9 cellular contexts compared by ENCODE assay signal in genomic region chr1:59947047-59947938, GRCh38. TPM values are rescaled to one million over a fixed set of nuclear protein-coding genes. Genes with fewer than 3 reads are reported as not detected.
DNase-seq lines count a peak whose midpoint lies in the region; ATAC-seq and TF ChIP-seq lines count a peak whose summit lies in the region.
"Had no signal": no experiment of that assay in that cellular context is flagged by ENCODE, and none has a peak within 500 bp of the region (broad histone marks: within the 10 kb centered on the region; RNA-seq: fewer than 3 reads in every experiment).

No MANE protein-coding gene starts in this region.

- H3K27ac Mint-ChIP-seq in nephron = no peak overlapping the region
- H3K27ac Mint-ChIP-seq: activated naive CD4-positive, alpha-beta T cell treated with anti-CD3 and anti-CD28 coated beads, Interleukin-2, amount 50 U/mL, for 24 hours had no signal

- H3K4me3 ChIP-seq in fibroblast of lung (replicated peaks in 1 of 4; ENCODE audit: control extremely low read depth in 1 of 4, insufficient read depth in 1 of 4, low read depth in 3 of 4, low read length in 4 of 4) (no peak overlapping the region), upper lobe of right lung (no peak overlapping the region)

- no peaks in the 10 kb centered on the region for H3K36me3 Mint-ChIP-seq in nephron (ENCODE audit: low read depth)
- H3K36me3 Mint-ChIP-seq: activated naive CD4-positive, alpha-beta T cell treated with anti-CD3 and anti-CD28 coated beads, Interleukin-2, amount 50 U/mL, for 24 hours had no signal

- no peak overlapping the region for H3K4me2 ChIP-seq in fibroblast of lung (ENCODE audit: extremely low read depth, insufficient read depth, low read length)

- H3K4me1 ChIP-seq in fibroblast of lung (ENCODE audit: control insufficient read depth, extremely low read depth, insufficient read depth, low read length) (peaks cover 3% of the 10 kb centered on the region), upper lobe of right lung (no peaks in the 10 kb centered on the region)

- H3K9me3 ChIP-seq in fibroblast of lung (ENCODE audit: control insufficient read depth, insufficient read depth, low read depth, low read length) = no peaks in the 10 kb centered on the region
- no peaks in the 10 kb centered on the region for H3K9me3 ChIP-seq in upper lobe of right lung

- H3K9me3 Mint-ChIP-seq in nephron = no peaks in the 10 kb centered on the region
- H3K9me3 Mint-ChIP-seq: activated naive CD4-positive, alpha-beta T cell treated with anti-CD3 and anti-CD28 coated beads, Interleukin-2, amount 50 U/mL, for 24 hours had no signal

- peak; percentile 57 for DNase-seq in DMS114 treated with DMSO at 0.1 percent for 48 hours (lab: John Stamatoyannopoulos, UW; ENCODE audit: unreplicated experiment)
- DNase-seq in NCI-H82 treated with DMSO at 0.1 percent for 48 hours (lab: John Stamatoyannopoulos, UW; ENCODE audit: unreplicated experiment) = peak; percentile 18
- peak; percentile 42 for DNase-seq in activated CD8-positive, alpha-beta memory T cell treated with anti-CD3 and anti-CD28 coated beads, Interleukin-2, amount 50 U/mL, for 4 hours
- DNase-seq in fibroblast of lung (ENCODE audit: low read depth in 2 of 2) = peak; percentile 50 to 75
- DNase-seq in upper lobe of right lung = no peak

- peak; percentile 95 to 99 for TF ChIP-seq CTCF in fibroblast of lung (conservative IDR thresholded peaks at IDR 0.05 in 1 of 2, IDR thresholded peaks at IDR 0.05 in 1 of 2; ENCODE audit: low read depth in 1 of 2, low read length in 2 of 2)
- TF ChIP-seq CTCF in nephron (IDR thresholded peaks at IDR 0.05; ENCODE audit: unreplicated experiment in 3 of 3) = peak; percentile 89 to 96 (median 92)
- peak; percentile 91 for TF ChIP-seq CTCF in upper lobe of right lung (IDR thresholded peaks at IDR 0.05)

- H3K79me2 ChIP-seq in fibroblast of lung (ENCODE audit: control insufficient read depth, insufficient read depth, low read length) = no peaks in the 10 kb centered on the region

- no peak overlapping the region for H3K9ac ChIP-seq in fibroblast of lung (ENCODE audit: insufficient read depth, low read length)

- no peaks in the 10 kb centered on the region for H3K4me1 Mint-ChIP-seq in nephron
- H3K4me1 Mint-ChIP-seq: activated naive CD4-positive, alpha-beta T cell treated with anti-CD3 and anti-CD28 coated beads, Interleukin-2, amount 50 U/mL, for 24 hours had no signal

- intact Hi-C loops in upper lobe of right lung (cut with DNase I) = no loop called here

- H3K27me3 ChIP-seq in fibroblast of lung (ENCODE audit: control insufficient read depth, insufficient read depth, low read length) = no peaks in the 10 kb centered on the region
- H3K27me3 ChIP-seq in upper lobe of right lung = peaks cover 5% of the 10 kb centered on the region

- no peaks in the 10 kb centered on the region for H4K20me1 ChIP-seq in fibroblast of lung (ENCODE audit: control insufficient read depth, extremely low read depth, insufficient read depth, low read length)

- no peaks in the 10 kb centered on the region for H3K36me3 ChIP-seq in fibroblast of lung (ENCODE audit: control insufficient read depth, insufficient read depth, low read length)
- no peaks in the 10 kb centered on the region for H3K36me3 ChIP-seq in upper lobe of right lung

- H3K27ac ChIP-seq in fibroblast of lung (ENCODE audit: insufficient read depth, low read length) = no peak overlapping the region
- no peak overlapping the region for H3K27ac ChIP-seq in upper lobe of right lung

- no peak overlapping the region for H2AFZ ChIP-seq in fibroblast of lung (ENCODE audit: low read length)

- H3K4me3 Mint-ChIP-seq in nephron = no peak overlapping the region
- H3K4me3 Mint-ChIP-seq: activated naive CD4-positive, alpha-beta T cell treated with anti-CD3 and anti-CD28 coated beads, Interleukin-2, amount 50 U/mL, for 24 hours had no signal

- no peaks in the 10 kb centered on the region for H3K27me3 Mint-ChIP-seq in nephron (ENCODE audit: low read depth)

- ATAC-seq in GM19452 (IDR thresholded peaks at IDR 0.05; ENCODE audit: unreplicated experiment) (peak; percentile 94), HG03457 (IDR thresholded peaks at IDR 0.05; ENCODE audit: unreplicated experiment) (peak; percentile 91), upper lobe of right lung (peak; percentile 96)

RNA-seq across cellular contexts. Expression of gene CYP2J2, which starts 20.7 kb away (rescaled TPM):
- total RNA-seq in fibroblast of lung (under 0.01 and 0.17 TPM in 2 replicates), upper lobe of right lung (1.4 TPM)
- polyA plus RNA-seq in fibroblast of lung = 0.03 and 0.07 TPM in 2 replicates
- 0.10 TPM in 1 of 2 replicates, not detected in the other for polyA plus RNA-seq in fibroblast of lung (2012)
- polyA minus RNA-seq in fibroblast of lung (ENCODE audit: low replicate concordance) = not detected in 2 replicates
